1 cellular context compared by ENCODE assay signal in the genomic region with DNA sequence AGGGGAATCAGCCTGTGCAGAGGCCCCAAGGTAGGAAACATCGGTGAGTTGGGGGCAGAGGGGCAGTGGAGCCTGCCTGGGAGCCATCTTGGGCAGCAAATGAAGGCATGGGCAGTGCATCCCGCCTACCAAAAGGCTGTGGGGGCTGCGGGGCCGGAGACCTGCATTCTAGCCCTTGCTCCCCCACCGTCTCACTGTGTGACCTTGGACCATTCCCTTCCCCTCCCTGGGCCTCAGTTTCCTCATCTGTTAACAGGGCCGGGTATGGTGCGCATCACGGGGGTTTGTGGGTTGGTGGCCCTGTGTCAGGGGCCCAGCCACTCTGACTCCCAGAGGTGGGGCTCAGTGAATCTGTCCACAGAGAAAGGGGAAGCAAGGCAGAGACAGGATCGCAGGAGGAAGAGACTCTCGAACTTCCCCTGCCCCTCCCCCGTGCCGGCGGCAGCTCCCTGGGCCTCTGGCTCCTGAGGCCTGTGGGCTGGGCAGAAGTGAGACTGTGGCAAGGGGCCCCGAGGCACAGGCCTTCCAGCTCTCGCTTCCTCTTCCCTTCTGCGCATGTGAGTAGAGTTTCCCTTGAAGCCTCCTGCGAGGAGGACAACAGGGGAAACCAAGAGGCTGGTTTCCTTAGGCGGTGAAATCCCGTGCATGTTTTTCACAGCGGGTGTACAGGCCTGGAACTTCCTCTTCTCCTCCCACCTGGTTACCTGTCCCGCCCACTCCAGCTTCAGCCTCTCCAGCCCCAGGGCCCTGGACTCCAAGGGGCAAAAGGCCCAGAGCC.
A peak's percentile ranks its signal among the peaks of the same experiment; 100 is the strongest.
TF ChIP-seq lines count a peak whose summit lies in the region.

No MANE protein-coding gene starts in this region.

TF ChIP-seq in GM12878, 131 proteins besides CTCF, POLR2A, EP300 and RAD21 (continued from another document):
- TF ChIP-seq ZNF24 (IDR thresholded peaks at IDR 0.05) = no peak
- TF ChIP-seq HDGF (IDR thresholded peaks at IDR 0.05) = peak; percentile 79; the same call in 1 of the 2 replicates
- no peak for TF ChIP-seq ASH2L (IDR thresholded peaks at IDR 0.05; ENCODE audit: borderline replicate concordance, low read depth)
- no peak for TF ChIP-seq NFXL1 (IDR thresholded peaks at IDR 0.05; ENCODE audit: borderline replicate concordance)
- no peak for TF ChIP-seq SIX5 (IDR thresholded peaks at IDR 0.05; ENCODE audit: low read depth, low read length, severe bottlenecking)
- TF ChIP-seq YY1 (IDR thresholded peaks at IDR 0.05; ENCODE audit: low read depth, low read length) = peak; percentile 71
- no peak for TF ChIP-seq RFX5 (IDR thresholded peaks at IDR 0.05; ENCODE audit: low read depth, low read length)
- TF ChIP-seq, protein P1, sequence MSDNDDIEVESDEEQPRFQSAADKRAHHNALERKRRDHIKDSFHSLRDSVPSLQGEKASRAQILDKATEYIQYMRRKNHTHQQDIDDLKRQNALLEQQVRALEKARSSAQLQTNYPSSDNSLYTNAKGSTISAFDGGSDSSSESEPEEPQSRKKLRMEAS (IDR thresholded peaks at IDR 0.05; ENCODE audit: low read depth, low read length) = 0 out of 2 replicates have a peak, but pooled peaks have one; percentile 19
- TF ChIP-seq NR2C2 (IDR thresholded peaks at IDR 0.05; ENCODE audit: borderline replicate concordance, control insufficient read depth, insufficient read length, low read depth) = no peak
- TF ChIP-seq, protein P2, sequence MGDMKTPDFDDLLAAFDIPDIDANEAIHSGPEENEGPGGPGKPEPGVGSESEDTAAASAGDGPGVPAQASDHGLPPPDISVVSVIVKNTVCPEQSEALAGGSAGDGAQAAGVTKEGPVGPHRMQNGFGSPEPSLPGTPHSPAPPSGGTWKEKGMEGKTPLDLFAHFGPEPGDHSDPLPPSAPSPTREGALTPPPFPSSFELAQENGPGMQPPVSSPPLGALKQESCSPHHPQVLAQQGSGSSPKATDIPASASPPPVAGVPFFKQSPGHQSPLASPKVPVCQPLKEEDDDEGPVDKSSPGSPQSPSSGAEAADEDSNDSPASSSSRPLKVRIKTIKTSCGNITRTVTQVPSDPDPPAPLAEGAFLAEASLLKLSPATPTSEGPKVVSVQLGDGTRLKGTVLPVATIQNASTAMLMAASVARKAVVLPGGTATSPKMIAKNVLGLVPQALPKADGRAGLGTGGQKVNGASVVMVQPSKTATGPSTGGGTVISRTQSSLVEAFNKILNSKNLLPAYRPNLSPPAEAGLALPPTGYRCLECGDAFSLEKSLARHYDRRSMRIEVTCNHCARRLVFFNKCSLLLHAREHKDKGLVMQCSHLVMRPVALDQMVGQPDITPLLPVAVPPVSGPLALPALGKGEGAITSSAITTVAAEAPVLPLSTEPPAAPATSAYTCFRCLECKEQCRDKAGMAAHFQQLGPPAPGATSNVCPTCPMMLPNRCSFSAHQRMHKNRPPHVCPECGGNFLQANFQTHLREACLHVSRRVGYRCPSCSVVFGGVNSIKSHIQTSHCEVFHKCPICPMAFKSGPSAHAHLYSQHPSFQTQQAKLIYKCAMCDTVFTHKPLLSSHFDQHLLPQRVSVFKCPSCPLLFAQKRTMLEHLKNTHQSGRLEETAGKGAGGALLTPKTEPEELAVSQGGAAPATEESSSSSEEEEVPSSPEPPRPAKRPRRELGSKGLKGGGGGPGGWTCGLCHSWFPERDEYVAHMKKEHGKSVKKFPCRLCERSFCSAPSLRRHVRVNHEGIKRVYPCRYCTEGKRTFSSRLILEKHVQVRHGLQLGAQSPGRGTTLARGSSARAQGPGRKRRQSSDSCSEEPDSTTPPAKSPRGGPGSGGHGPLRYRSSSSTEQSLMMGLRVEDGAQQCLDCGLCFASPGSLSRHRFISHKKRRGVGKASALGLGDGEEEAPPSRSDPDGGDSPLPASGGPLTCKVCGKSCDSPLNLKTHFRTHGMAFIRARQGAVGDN (IDR thresholded peaks at IDR 0.05) = peak; percentile 97
- peak; percentile 87; the same call in 1 of the 2 replicates for TF ChIP-seq TCF12 (IDR thresholded peaks at IDR 0.05; ENCODE audit: low read depth, low read length)
- TF ChIP-seq RB1 (IDR thresholded peaks at IDR 0.05; ENCODE audit: borderline replicate concordance) = no peak
- TF ChIP-seq, protein P3, sequence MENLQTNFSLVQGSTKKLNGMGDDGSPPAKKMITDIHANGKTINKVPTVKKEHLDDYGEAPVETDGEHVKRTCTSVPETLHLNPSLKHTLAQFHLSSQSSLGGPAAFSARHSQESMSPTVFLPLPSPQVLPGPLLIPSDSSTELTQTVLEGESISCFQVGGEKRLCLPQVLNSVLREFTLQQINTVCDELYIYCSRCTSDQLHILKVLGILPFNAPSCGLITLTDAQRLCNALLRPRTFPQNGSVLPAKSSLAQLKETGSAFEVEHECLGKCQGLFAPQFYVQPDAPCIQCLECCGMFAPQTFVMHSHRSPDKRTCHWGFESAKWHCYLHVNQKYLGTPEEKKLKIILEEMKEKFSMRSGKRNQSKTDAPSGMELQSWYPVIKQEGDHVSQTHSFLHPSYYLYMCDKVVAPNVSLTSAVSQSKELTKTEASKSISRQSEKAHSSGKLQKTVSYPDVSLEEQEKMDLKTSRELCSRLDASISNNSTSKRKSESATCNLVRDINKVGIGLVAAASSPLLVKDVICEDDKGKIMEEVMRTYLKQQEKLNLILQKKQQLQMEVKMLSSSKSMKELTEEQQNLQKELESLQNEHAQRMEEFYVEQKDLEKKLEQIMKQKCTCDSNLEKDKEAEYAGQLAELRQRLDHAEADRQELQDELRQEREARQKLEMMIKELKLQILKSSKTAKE (IDR thresholded peaks at IDR 0.05; ENCODE audit: low read depth, poor library complexity, severe bottlenecking) = peak; percentile 85
- TF ChIP-seq, protein P4, sequence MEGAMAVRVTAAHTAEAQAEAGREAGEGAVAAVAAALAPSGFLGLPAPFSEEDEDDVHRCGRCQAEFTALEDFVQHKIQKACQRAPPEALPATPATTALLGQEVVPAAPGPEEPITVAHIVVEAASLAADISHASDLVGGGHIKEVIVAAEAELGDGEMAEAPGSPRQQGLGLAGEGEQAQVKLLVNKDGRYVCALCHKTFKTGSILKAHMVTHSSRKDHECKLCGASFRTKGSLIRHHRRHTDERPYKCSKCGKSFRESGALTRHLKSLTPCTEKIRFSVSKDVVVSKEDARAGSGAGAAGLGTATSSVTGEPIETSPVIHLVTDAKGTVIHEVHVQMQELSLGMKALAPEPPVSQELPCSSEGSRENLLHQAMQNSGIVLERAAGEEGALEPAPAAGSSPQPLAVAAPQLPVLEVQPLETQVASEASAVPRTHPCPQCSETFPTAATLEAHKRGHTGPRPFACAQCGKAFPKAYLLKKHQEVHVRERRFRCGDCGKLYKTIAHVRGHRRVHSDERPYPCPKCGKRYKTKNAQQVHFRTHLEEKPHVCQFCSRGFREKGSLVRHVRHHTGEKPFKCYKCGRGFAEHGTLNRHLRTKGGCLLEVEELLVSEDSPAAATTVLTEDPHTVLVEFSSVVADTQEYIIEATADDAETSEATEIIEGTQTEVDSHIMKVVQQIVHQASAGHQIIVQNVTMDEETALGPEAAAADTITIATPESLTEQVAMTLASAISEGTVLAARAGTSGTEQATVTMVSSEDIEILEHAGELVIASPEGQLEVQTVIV (IDR thresholded peaks at IDR 0.05; ENCODE audit: borderline replicate concordance, partially characterized antibody) = no peak
- peak; percentile 56; the same call in 1 of the 2 replicates for TF ChIP-seq TAF1 (IDR thresholded peaks at IDR 0.05; ENCODE audit: borderline replicate concordance, low read depth, low read length)
- TF ChIP-seq, protein P5, sequence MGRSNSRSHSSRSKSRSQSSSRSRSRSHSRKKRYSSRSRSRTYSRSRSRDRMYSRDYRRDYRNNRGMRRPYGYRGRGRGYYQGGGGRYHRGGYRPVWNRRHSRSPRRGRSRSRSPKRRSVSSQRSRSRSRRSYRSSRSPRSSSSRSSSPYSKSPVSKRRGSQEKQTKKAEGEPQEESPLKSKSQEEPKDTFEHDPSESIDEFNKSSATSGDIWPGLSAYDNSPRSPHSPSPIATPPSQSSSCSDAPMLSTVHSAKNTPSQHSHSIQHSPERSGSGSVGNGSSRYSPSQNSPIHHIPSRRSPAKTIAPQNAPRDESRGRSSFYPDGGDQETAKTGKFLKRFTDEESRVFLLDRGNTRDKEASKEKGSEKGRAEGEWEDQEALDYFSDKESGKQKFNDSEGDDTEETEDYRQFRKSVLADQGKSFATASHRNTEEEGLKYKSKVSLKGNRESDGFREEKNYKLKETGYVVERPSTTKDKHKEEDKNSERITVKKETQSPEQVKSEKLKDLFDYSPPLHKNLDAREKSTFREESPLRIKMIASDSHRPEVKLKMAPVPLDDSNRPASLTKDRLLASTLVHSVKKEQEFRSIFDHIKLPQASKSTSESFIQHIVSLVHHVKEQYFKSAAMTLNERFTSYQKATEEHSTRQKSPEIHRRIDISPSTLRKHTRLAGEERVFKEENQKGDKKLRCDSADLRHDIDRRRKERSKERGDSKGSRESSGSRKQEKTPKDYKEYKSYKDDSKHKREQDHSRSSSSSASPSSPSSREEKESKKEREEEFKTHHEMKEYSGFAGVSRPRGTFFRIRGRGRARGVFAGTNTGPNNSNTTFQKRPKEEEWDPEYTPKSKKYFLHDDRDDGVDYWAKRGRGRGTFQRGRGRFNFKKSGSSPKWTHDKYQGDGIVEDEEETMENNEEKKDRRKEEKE (IDR thresholded peaks at IDR 0.05) = no peak
- TF ChIP-seq, protein P6, sequence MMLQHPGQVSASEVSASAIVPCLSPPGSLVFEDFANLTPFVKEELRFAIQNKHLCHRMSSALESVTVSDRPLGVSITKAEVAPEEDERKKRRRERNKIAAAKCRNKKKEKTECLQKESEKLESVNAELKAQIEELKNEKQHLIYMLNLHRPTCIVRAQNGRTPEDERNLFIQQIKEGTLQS (IDR thresholded peaks at IDR 0.05; ENCODE audit: borderline replicate concordance, extremely low read depth, low read depth, low read length) = no peak
- TF ChIP-seq CBFB (IDR thresholded peaks at IDR 0.05; ENCODE audit: low read depth) = peak; percentile 89
- TF ChIP-seq IKZF2 (IDR thresholded peaks at IDR 0.05) = peak; percentile 99
- 0 out of 2 replicates have a peak, but pooled peaks have one; percentile 29 for TF ChIP-seq SMAD5 (IDR thresholded peaks at IDR 0.05; ENCODE audit: low read depth)
